In genomic region chrX:19888419-19888879, GRCh38 we compare ENCODE assay signal across 7 cellular contexts. TPM values are rescaled to one million over a fixed set of nuclear protein-coding genes. Genes with fewer than 3 reads are reported as not detected.
DNase-seq lines count a peak whose midpoint lies in the region; ATAC-seq and TF ChIP-seq lines count a peak whose summit lies in the region.

No MANE protein-coding gene starts in this region.

- ATAC-seq in gastrocnemius medialis (peak; percentile 82 to 87), GM19324 (IDR thresholded peaks at IDR 0.05; ENCODE audit: low FRiP score, unreplicated experiment) (no peak)

- H3K4me3 ChIP-seq in Jurkat, Clone E6-1 (ENCODE audit: low read length) = peak overlapping the region; percentile 54
- H3K4me3 ChIP-seq in SJSA1 (peak overlapping the region; percentile 84), breast epithelium (peak overlapping the region; percentile 64 to 80 (median 67)), iPS-18a (ENCODE audit: low read length) (peak overlapping the region; percentile 53), gastrocnemius medialis (peak overlapping the region; percentile 46 to 62 (median 60))

- in situ Hi-C loops in G401 (cut with HindIII; ENCODE audit: low sequenced_read_pairs) (no loop called here), gastrocnemius medialis (cut with MboI; ENCODE audit: low sequenced_read_pairs in 4 of 4) (loop anchor here in 3 of 4 donors (10.0 to 25.0 kb wide), 6 partner anchors 151 to 526 kb away; no protein-coding TSS in a partner anchor)

- H3K27ac ChIP-seq in SJSA1 = peak overlapping the region; percentile 15; the same call in 1 of the 2 replicates
- peak overlapping the region; percentile 37 to 53 for H3K27ac ChIP-seq in breast epithelium
- H3K27ac ChIP-seq in iPS-18a (ENCODE audit: low read length) = no peak overlapping the region
- H3K27ac ChIP-seq in gastrocnemius medialis = peak overlapping the region in 3 of 4 donors; percentile 40 to 48 (median 47)

- DNase-seq in G401 (ENCODE audit: low spot score) = peak; percentile 76
- DNase-seq in Jurkat, Clone E6-1 (ENCODE audit: low read depth, low spot score) = peak; percentile 68
- peak; percentile 45 to 69 for DNase-seq in SJSA1 (ENCODE audit: low read depth in 1 of 2, low spot score in 2 of 2)
- no peak for DNase-seq in breast epithelium (ENCODE audit: low spot score in 2 of 2)
- DNase-seq in gastrocnemius medialis = no peak

- peak; percentile 40 to 49 (median 42) for TF ChIP-seq CTCF in breast epithelium (IDR thresholded peaks at IDR 0.05)
- peak; percentile 47 to 57 (median 50) for TF ChIP-seq CTCF in gastrocnemius medialis (IDR thresholded peaks at IDR 0.05 in 4 of 5, conservative IDR thresholded peaks at IDR 0.05 in 1 of 5)

- peaks cover 11% of the 10 kb centered on the region for H3K4me1 ChIP-seq in SJSA1 (replicated peaks)
- peaks cover 0 to 3% of the 10 kb centered on the region in 2 donors for H3K4me1 ChIP-seq in breast epithelium
- no peaks in the 10 kb centered on the region for H3K4me1 ChIP-seq in iPS-18a (ENCODE audit: control insufficient read depth, low read depth, low read length)
- no peaks in the 10 kb centered on the region for H3K4me1 ChIP-seq in gastrocnemius medialis

- intact Hi-C loops in breast epithelium (cut with DNase I; ENCODE audit: low total_unique reads) (no loop called here), gastrocnemius medialis (cut with DNase I; ENCODE audit: low total_unique reads) (loop anchor here (1.0 to 5.0 kb wide), 4 partner anchors 149 to 516 kb away; no protein-coding TSS in a partner anchor)

- TF ChIP-seq POLR2A in breast epithelium (IDR thresholded peaks at IDR 0.05) (no peak), gastrocnemius medialis (IDR thresholded peaks at IDR 0.05) (no peak)

- H3K9ac ChIP-seq in iPS-18a (ENCODE audit: low read length) = peak overlapping the region; percentile 56

- no peaks in the 10 kb centered on the region for H3K9me3 ChIP-seq in SJSA1 (replicated peaks)
- no peaks in the 10 kb centered on the region for H3K9me3 ChIP-seq in breast epithelium
- H3K9me3 ChIP-seq in iPS-18a (ENCODE audit: control insufficient read depth, low read depth, low read length) = no peaks in the 10 kb centered on the region
- no peaks in the 10 kb centered on the region for H3K9me3 ChIP-seq in gastrocnemius medialis

- H3K27me3 ChIP-seq in SJSA1 (replicated peaks) (no peaks in the 10 kb centered on the region), breast epithelium (peaks cover 0 to 10% of the 10 kb centered on the region in 2 donors), iPS-18a (ENCODE audit: control insufficient read depth, insufficient read depth, low read length) (peaks cover 13% of the 10 kb centered on the region), gastrocnemius medialis (no peaks in the 10 kb centered on the region)

- H3K36me3 ChIP-seq in SJSA1 (peaks cover 3% of the 10 kb centered on the region; the same call in 1 of the 2 replicates), breast epithelium (no peaks in the 10 kb centered on the region), iPS-18a (ENCODE audit: control insufficient read depth, low read depth, low read length) (no peaks in the 10 kb centered on the region), gastrocnemius medialis (no peaks in the 10 kb centered on the region)

RNA-seq across cellular contexts. Expression of gene SH3KBP1, which starts 1.0 kb away (rescaled TPM):
- total RNA-seq in G401 (2014; rRNA removed; shearing (Covaris generic)) = 16.7 and 26.8 TPM in 2 replicates
- polyA plus RNA-seq in Jurkat, Clone E6-1 (2012; ENCODE audit: insufficient read depth, insufficient read length) = 5.8 TPM
- 18.0 and 20.4 TPM in 2 replicates for total RNA-seq in SJSA1 (2014; rRNA removed; shearing (Covaris generic))
- total RNA-seq in breast epithelium (10 to 100 TPM; 17.9 to 50.4 (median 21.0) TPM), gastrocnemius medialis (1 to 10 TPM; 2.3 to 4.5 (median 3.6) TPM)

Comparison
In these comparisons a context has a peak if more than half of its experiments do, and no peak if none do; other contexts are left out.
1. DNase-seq: peak in G401 (single experiment), Jurkat, Clone E6-1 (single experiment) and SJSA1 (2 of 2); none in breast epithelium (0 of 2) and gastrocnemius medialis (0 of 2).
2. Peak in every context shown above with its lines, with median percentiles within 50 percentile points of each other: H3K4me3 ChIP-seq.